In genomic region chr2:114668415-114668814, GRCh38 we compare ENCODE assay signal across 8 cellular contexts.
"Had no signal": no experiment of that assay in that cellular context is flagged by ENCODE, and none has a peak within 500 bp of the region (broad histone marks: within the 10 kb centered on the region; RNA-seq: fewer than 3 reads in every experiment).

No MANE protein-coding gene starts in this region.

- H3K9me3 Mint-ChIP-seq: H9 had no signal

- FAIRE-seq: H1, H54, HTR-8/SVneo had no signal

- H3K4me3 Mint-ChIP-seq: GM23338, H9, IgD-negative memory B cell had no signal

- H2AFZ ChIP-seq: GM23338 had no signal

- H3K4me3 ChIP-seq: GM23338 had no signal

- H3K36me3 Mint-ChIP-seq: IgD-negative memory B cell had no signal

- H3K27ac Mint-ChIP-seq: GM23338, IgD-negative memory B cell had no signal

- ATAC-seq: GM23338 had no signal

- H3K4me2 ChIP-seq: GM23338 had no signal

- H3K4me1 Mint-ChIP-seq: IgD-negative memory B cell had no signal

- DNase-seq: H9, HCEC 1CT, KG1 had no signal
